ENCODE assay signal across 8 cellular contexts in genomic region chr12:80472912-80473500, GRCh38. TPM values are rescaled to one million over a fixed set of nuclear protein-coding genes. Genes with fewer than 3 reads are reported as not detected.
DNase-seq lines count a peak whose midpoint lies in the region; ATAC-seq, FAIRE-seq and TF ChIP-seq lines count a peak whose summit lies in the region.

No MANE protein-coding gene starts in this region.

- peak; percentile 40 for DNase-seq in CD1c-positive myeloid dendritic cell (ENCODE audit: extremely low spot score)
- DNase-seq in SK-MEL-5 (ENCODE audit: low read depth, low spot score): peak; percentile 68
- peak; percentile 70 for DNase-seq in fibroblast of the conjunctiva (ENCODE audit: low read depth)
- DNase-seq in small intestine: peak; percentile 7
- DNase-seq in activated T-cell treated with anti-CD3 and anti-CD28 coated beads for 4 hours: no peak
- DNase-seq in cortex of kidney (lab: John Stamatoyannopoulos, UW): no peak

- H3K9me2 ChIP-seq in Loucy (replicated peaks; ENCODE audit: low read depth, low read length): no peaks in the 10 kb centered on the region

- 4 to 5% (median 5%) methylated on average over 4 of the region's 4 CpGs for WGBS in small intestine, 3 donors

- ATAC-seq in GM19463 (IDR thresholded peaks at IDR 0.05; ENCODE audit: unreplicated experiment): peak; percentile 63

- FAIRE-seq in small intestine (lab: Jason Lieb, UNC): peak; percentile 67

- TF ChIP-seq CTCF in Loucy (conservative IDR thresholded peaks at IDR 0.05; ENCODE audit: low read length): peak; percentile 67

- in situ Hi-C loops in SK-MEL-5 (cut with HindIII; ENCODE audit: low pct_unique_long_range_greater_than_20kb, low sequenced_read_pairs): no loop called here

- no peaks in the 10 kb centered on the region for H3K36me3 ChIP-seq in Loucy (ENCODE audit: insufficient read depth, low read length)
- H3K36me3 ChIP-seq in small intestine (ENCODE audit: control insufficient read depth in 2 of 2, insufficient read depth in 2 of 2, low read length in 2 of 2): no peaks in the 10 kb centered on the region

- H3F3A ChIP-seq in Loucy (ENCODE audit: low read depth): no peaks in the 10 kb centered on the region

- no peaks in the 10 kb centered on the region for H3K79me2 ChIP-seq in Loucy (ENCODE audit: insufficient read depth, low read length)

- H2AFZ ChIP-seq in Loucy (ENCODE audit: low read length): no peak overlapping the region

- no peak overlapping the region for H3K4me2 ChIP-seq in Loucy (ENCODE audit: low read depth, low read length, poor library complexity, severe bottlenecking)

- no peak overlapping the region for H3K9ac ChIP-seq in Loucy (ENCODE audit: low read depth, low read length, poor library complexity, severe bottlenecking)

- H3K4me3 ChIP-seq in Loucy (ENCODE audit: low read length, poor library complexity, severe bottlenecking) (no peak overlapping the region), small intestine (ENCODE audit: low read depth in 1 of 2, low read length in 2 of 2) (no peak overlapping the region)

- H3K4me1 ChIP-seq in Loucy (ENCODE audit: insufficient read depth, low read length, poor library complexity, severe bottlenecking) (no peaks in the 10 kb centered on the region), small intestine (ENCODE audit: control insufficient read depth in 2 of 2, insufficient read depth in 1 of 2, low read depth in 1 of 2, low read length in 1 of 2) (no peaks in the 10 kb centered on the region)

- H3K9me3 ChIP-seq in Loucy (ENCODE audit: insufficient read depth, low read depth, low read length) (no peaks in the 10 kb centered on the region), small intestine (ENCODE audit: control insufficient read depth, low read depth) (no peaks in the 10 kb centered on the region)

- H3K27ac ChIP-seq in small intestine (ENCODE audit: low read depth in 1 of 2, low read length in 1 of 2): no peak overlapping the region

- H4K20me1 ChIP-seq in Loucy (ENCODE audit: insufficient read depth, low read length, poor library complexity, severe bottlenecking): no peaks in the 10 kb centered on the region

- H3K27me3 ChIP-seq in Loucy (ENCODE audit: insufficient read depth, low read length, poor library complexity, severe bottlenecking): no peaks in the 10 kb centered on the region
- H3K27me3 ChIP-seq in small intestine (ENCODE audit: control insufficient read depth in 2 of 2, insufficient read depth in 2 of 2, low read length in 2 of 2): no peaks in the 10 kb centered on the region

RNA-seq across cellular contexts. Expression of gene PTPRQ, which starts 29.0 kb away (rescaled TPM):
- 0.08 TPM in 1 of 2 replicates, not detected in the other for total RNA-seq in SK-MEL-5 (2014; rRNA removed; shearing (Covaris generic))
- polyA plus RNA-seq in SK-MEL-5 (2015; cell fraction: cytosol; rRNA removed): not detected in 2 replicates
- 0.68 TPM in 1 of 2 replicates, not detected in the other for polyA plus RNA-seq in SK-MEL-5 (2015; cell fraction: nucleus; rRNA removed)
- not detected for polyA plus RNA-seq in small intestine

Comparison
In these comparisons a context has a peak if more than half of its experiments do, and no peak if none do; other contexts are left out.
1. DNase-seq: peak in CD1c-positive myeloid dendritic cell (single experiment), SK-MEL-5 (single experiment), fibroblast of the conjunctiva (single experiment) and small intestine (single experiment); none in activated T-cell treated with anti-CD3 and anti-CD28 coated beads for 4 hours (single experiment) and cortex of kidney (single experiment).